ENCODE assay signal across 10 cellular contexts in genomic region chr10:13206546-13207443, GRCh38. TPM values are rescaled to one million over a fixed set of nuclear protein-coding genes. Genes with fewer than 3 reads are reported as not detected.
DNase-seq lines count a peak whose midpoint lies in the region; ATAC-seq, FAIRE-seq and TF ChIP-seq lines count a peak whose summit lies in the region.
"Had no signal": no experiment of that assay in that cellular context is flagged by ENCODE, and none has a peak within 500 bp of the region (broad histone marks: within the 10 kb centered on the region; RNA-seq: fewer than 3 reads in every experiment).

No MANE protein-coding gene starts in this region.

- CTCF ChIA-PET in A549 (lab: Yijun Ruan, JAX): interaction anchor here (0.6 to 9.5 kb wide), 26 partner anchors 8 to 1624 kb away, joined by 3 to 87 read pairs (median 5); partner anchors contain the start of gene PHYH
- CTCF ChIA-PET in activated CD8-positive, alpha-beta memory T cell treated with anti-CD3 and anti-CD28 coated beads, Interleukin-2, amount 10 ng/mL, durations not matched to agents 7 days and 5 days (lab: Charles Lee): interaction anchor here (0.5 to 2.2 kb wide), 8 partner anchors 14 to 534 kb away, joined by 3 to 19 read pairs (median 3); partner anchors contain the start of gene MCM10

- ATAC-seq in A549 (peak in 1 of 2 experiments; percentile 60; a peak in 2 of 6 replicates), HG02588 (IDR thresholded peaks at IDR 0.05; ENCODE audit: unreplicated experiment) (no peak), HG02981 (IDR thresholded peaks at IDR 0.05; ENCODE audit: unreplicated experiment) (no peak)
- no peak for ATAC-seq in activated CD8-positive, alpha-beta memory T cell treated with anti-CD3 and anti-CD28 coated beads, Interleukin-2, amount 10 ng/mL, durations not matched to agents 7 days and 5 days

- FAIRE-seq in A549 (lab: Jason Lieb, UNC) (no peak), islet of Langerhans (lab: Jason Lieb, UNC) (peak; percentile 75)

- TF ChIP-seq CTCF in A549 (IDR thresholded peaks at IDR 0.05) (peak; percentile 61), GM20000 (IDR thresholded peaks at IDR 0.05; ENCODE audit: extremely low read depth, missing control alignments) (peak; percentile 22), adrenal gland (IDR thresholded peaks at IDR 0.05) (peak; percentile 13 to 56 (median 38))

- no peaks in the 10 kb centered on the region for H3K9me3 ChIP-seq in A549
- H3K9me3 ChIP-seq in adrenal gland (replicated peaks in 1 of 3): no peaks in the 10 kb centered on the region

- H3K27ac ChIP-seq in A549: no peak overlapping the region
- H3K27ac ChIP-seq in adrenal gland: no peak overlapping the region

- H3K27me3 ChIP-seq in adrenal gland: no peaks in the 10 kb centered on the region

- H3K4me3 ChIP-seq in A549: no peak overlapping the region
- H3K4me3 ChIP-seq in adrenal gland: no peak overlapping the region

- POLR2A ChIA-PET in A549 (lab: Yijun Ruan, JAX): interaction anchor here (0.9 kb wide), 1 partner anchor 92 kb away, joined by 7 read pairs; no protein-coding TSS in a partner anchor

- intact Hi-C loops in adrenal gland (cut with DNase I): loop anchor here (10.0 kb wide), 1 partner anchor 98 kb away; the partner anchor contains the start of gene PHYH (in 2 of the 2)

- TF ChIP-seq EP300 in A549 (IDR thresholded peaks at IDR 0.05): no peak

- H3K27me3 Mint-ChIP-seq in activated CD8-positive, alpha-beta memory T cell treated with anti-CD3 and anti-CD28 coated beads, Interleukin-2, amount 10 ng/mL, durations not matched to agents 7 days and 5 days: no peaks in the 10 kb centered on the region

- TF ChIP-seq POLR2A in A549 (IDR thresholded peaks at IDR 0.05; ENCODE audit: low read length): no peak
- no peak for TF ChIP-seq POLR2A in adrenal gland (IDR thresholded peaks at IDR 0.05)

- no peaks in the 10 kb centered on the region for H3K36me3 ChIP-seq in adrenal gland (replicated peaks in 1 of 2)

- no peaks in the 10 kb centered on the region for H3K4me1 ChIP-seq in A549
- H3K4me1 ChIP-seq in adrenal gland (replicated peaks in 1 of 2): no peaks in the 10 kb centered on the region

- 59% methylated on average over 5 of the region's 5 CpGs for WGBS in A549 (ENCODE audit: missing lambda C conversion rate)
- WGBS in adrenal gland, 4 donors: 56 to 76% (median 70%) methylated on average over 4 to 5 of the region's 5 CpGs

- H3K4me1 Mint-ChIP-seq in activated CD8-positive, alpha-beta memory T cell treated with anti-CD3 and anti-CD28 coated beads, Interleukin-2, amount 10 ng/mL, durations not matched to agents 7 days and 5 days: no peaks in the 10 kb centered on the region

- peak; percentile 43 to 49; a peak in 4 of 5 replicates for TF ChIP-seq RAD21 in A549 (conservative IDR thresholded peaks at IDR 0.05 in 1 of 2, IDR thresholded peaks at IDR 0.05 in 1 of 2)

- no peak overlapping the region for H3K4me2 ChIP-seq in A549

- H3K4me3 Mint-ChIP-seq in activated CD8-positive, alpha-beta memory T cell treated with anti-CD3 and anti-CD28 coated beads, Interleukin-2, amount 10 ng/mL, durations not matched to agents 7 days and 5 days: no peak overlapping the region

- H3K27ac Mint-ChIP-seq in activated CD8-positive, alpha-beta memory T cell treated with anti-CD3 and anti-CD28 coated beads, Interleukin-2, amount 10 ng/mL, durations not matched to agents 7 days and 5 days: no peak overlapping the region

- H3K9me3 Mint-ChIP-seq in activated CD8-positive, alpha-beta memory T cell treated with anti-CD3 and anti-CD28 coated beads, Interleukin-2, amount 10 ng/mL, durations not matched to agents 7 days and 5 days (ENCODE audit: low read depth): no peaks in the 10 kb centered on the region

- H3K36me3 Mint-ChIP-seq in activated CD8-positive, alpha-beta memory T cell treated with anti-CD3 and anti-CD28 coated beads, Interleukin-2, amount 10 ng/mL, durations not matched to agents 7 days and 5 days: peaks cover 57% of the 10 kb centered on the region

- DNase-seq in A549 (ENCODE audit: low read depth in 1 of 2, low spot score in 1 of 2): peak in 1 of 2 experiments; percentile 47
- no peak for DNase-seq in GM20000 (ENCODE audit: low spot score)
- peak in 3 of 7 donors; percentile 25 to 39 (median 26) for DNase-seq in adrenal gland
- DNase-seq in HuH-7.5 (ENCODE audit: low spot score): no peak
- no peak for DNase-seq in activated CD8-positive, alpha-beta memory T cell treated with anti-CD3 and anti-CD28 coated beads, Interleukin-2, amount 10 ng/mL, durations not matched to agents 7 days and 5 days
- DNase-seq: activated CD4-positive, alpha-beta T cell treated with anti-CD3 and anti-CD28 coated beads, Interleukin-2, amount 50 U/mL, for 4 hours had no signal

TF ChIP-seq in A549, 52 proteins besides CTCF, POLR2A, EP300 and RAD21:
- peak; percentile 39 for TF ChIP-seq SMC3 (IDR thresholded peaks at IDR 0.05)
- TF ChIP-seq PHF8 (IDR thresholded peaks at IDR 0.05; ENCODE audit: borderline replicate concordance, low read depth): no peak

RNA-seq across cellular contexts. Expression of gene UCMA, which starts 27.4 kb away (rescaled TPM):
- polyA plus RNA-seq in A549 (2011; rRNA removed) (not detected in 2 replicates), A549 (2017; fragmentation: RNase III; extraction: RNeasy Plus Mini Kit Qiagen cat#74134 plus additional on column Dnase treatment) (not detected in 3 replicates), adrenal gland (not detected)
- not detected in 2 replicates for polyA plus RNA-seq in A549 (2012; cell fraction: cytosol; rRNA removed)
- not detected in 2 replicates for polyA plus RNA-seq in A549 (2012; cell fraction: nucleus; rRNA removed)
- polyA minus RNA-seq in A549 (2011; rRNA and poly(A)+ RNA removed): not detected in 2 replicates
- not detected for total RNA-seq in adrenal gland
- total RNA-seq in activated CD8-positive, alpha-beta memory T cell treated with anti-CD3 and anti-CD28 coated beads, Interleukin-2, amount 10 ng/mL, durations not matched to agents 7 days and 5 days: not detected
- total RNA-seq: lower leg skin had no signal

RNA-seq across cellular contexts. Expression of gene MCM10, which starts 45.4 kb away (rescaled TPM):
- polyA plus RNA-seq in A549 (2011; rRNA removed) (18.9 and 24.4 TPM in 2 replicates), A549 (2017; fragmentation: RNase III; extraction: RNeasy Plus Mini Kit Qiagen cat#74134 plus additional on column Dnase treatment) (22.4 to 25.4 TPM (median 24.3 TPM) in 3 replicates), adrenal gland (1 to 10 TPM in 1 of 3 donors, under 1 TPM in 2; 0.08 to 1.5 (median 0.20) TPM)
- 13.5 and 13.7 TPM in 2 replicates for polyA plus RNA-seq in A549 (2012; cell fraction: cytosol; rRNA removed)
- polyA plus RNA-seq in A549 (2012; cell fraction: nucleus; rRNA removed): 11.3 and 14.0 TPM in 2 replicates
- 16.3 and 23.5 TPM in 2 replicates for polyA minus RNA-seq in A549 (2011; rRNA and poly(A)+ RNA removed)
- 1 to 10 TPM in 2 of 8 donors, under 1 TPM in 6; 0.17 to 1.3 (median 0.57) TPM for total RNA-seq in adrenal gland
- 10 to 100 TPM; 75.1 to 78.2 TPM for total RNA-seq in activated CD8-positive, alpha-beta memory T cell treated with anti-CD3 and anti-CD28 coated beads, Interleukin-2, amount 10 ng/mL, durations not matched to agents 7 days and 5 days

Comparison
In these comparisons a context has a peak if more than half of its experiments do, and no peak if none do; other contexts are left out.
1. RNA of gene MCM10, which starts 45.4 kb away (total RNA-seq): 75.1 to 78.2 TPM in activated CD8-positive, alpha-beta memory T cell treated with anti-CD3 and anti-CD28 coated beads, Interleukin-2, amount 10 ng/mL, durations not matched to agents 7 days and 5 days; 0.17 to 1.3 TPM in adrenal gland; every median in the first group is over 10 times any median in the second.
2. Peak in every context shown above with its lines, with median percentiles within 50 percentile points of each other: CTCF ChIP-seq.